In the genomic region with DNA sequence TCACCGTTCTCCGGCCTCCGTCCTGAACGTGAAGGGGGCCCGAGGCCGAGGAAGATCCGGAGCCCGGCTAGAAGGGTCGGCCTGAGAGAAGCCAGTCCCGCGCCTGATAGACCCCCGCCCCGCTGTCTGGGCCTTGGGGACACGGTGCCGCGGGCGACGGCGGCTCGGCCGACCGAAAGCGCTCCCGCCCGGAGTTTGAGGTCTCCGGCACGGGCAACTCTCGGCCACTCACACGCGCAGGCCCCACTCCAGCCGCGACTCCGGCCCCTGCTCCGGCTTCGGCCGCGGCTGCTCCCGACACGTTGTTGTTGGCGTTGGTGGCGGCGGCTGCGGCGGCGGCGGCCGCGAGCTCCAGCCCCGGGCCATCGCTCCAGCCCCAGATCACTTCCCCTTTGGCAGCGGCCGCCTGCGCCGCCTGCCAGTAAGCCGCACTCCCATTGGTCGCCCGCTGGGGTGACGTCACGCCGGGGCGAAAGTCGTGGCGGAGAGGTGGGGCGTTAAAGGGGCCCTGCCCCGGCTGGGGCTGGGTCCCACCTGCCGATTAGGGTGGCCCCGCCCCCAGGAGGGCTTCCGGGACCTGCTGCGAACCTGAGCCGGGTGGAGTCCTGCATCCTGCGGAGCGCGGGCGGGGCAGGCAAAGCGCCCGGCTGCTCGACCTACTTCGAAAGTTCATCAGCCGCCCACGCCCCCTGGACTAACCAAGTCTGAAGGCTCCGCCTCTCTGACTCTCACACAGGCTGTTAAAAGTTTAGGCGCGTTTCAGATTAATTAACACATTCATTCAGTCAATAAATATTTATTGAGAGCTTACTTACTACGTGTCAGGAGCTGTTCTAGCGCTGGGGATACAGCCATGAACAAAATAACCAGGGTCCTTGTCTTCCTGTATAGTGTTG, we compare ENCODE assay signal across 8 cellular contexts. TPM values are rescaled to one million over a fixed set of nuclear protein-coding genes. Genes with fewer than 3 reads are reported as not detected.
A peak's percentile ranks its signal among the peaks of the same experiment; 100 is the strongest.
DNase-seq lines count a peak whose midpoint lies in the region; FAIRE-seq and TF ChIP-seq lines count a peak whose summit lies in the region.

A gene with protein sequence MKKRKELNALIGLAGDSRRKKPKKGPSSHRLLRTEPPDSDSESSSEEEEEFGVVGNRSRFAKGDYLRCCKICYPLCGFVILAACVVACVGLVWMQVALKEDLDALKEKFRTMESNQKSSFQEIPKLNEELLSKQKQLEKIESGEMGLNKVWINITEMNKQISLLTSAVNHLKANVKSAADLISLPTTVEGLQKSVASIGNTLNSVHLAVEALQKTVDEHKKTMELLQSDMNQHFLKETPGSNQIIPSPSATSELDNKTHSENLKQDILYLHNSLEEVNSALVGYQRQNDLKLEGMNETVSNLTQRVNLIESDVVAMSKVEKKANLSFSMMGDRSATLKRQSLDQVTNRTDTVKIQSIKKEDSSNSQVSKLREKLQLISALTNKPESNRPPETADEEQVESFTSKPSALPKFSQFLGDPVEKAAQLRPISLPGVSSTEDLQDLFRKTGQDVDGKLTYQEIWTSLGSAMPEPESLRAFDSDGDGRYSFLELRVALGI (minus strand): TSS at position 388 of the 896 bp plus-strand sequence. CDS start 1,027 bp downstream, outside the sequence.

- H3K4me3 ChIP-seq in HFF-Myc (replicated peaks; ENCODE audit: low read depth, low read length) (peak within 1 kb of the TSS; percentile 91), neutrophil (ENCODE audit: low read depth in 1 of 2, low read length in 1 of 2) (peak within 1 kb of the TSS; percentile 77 to 86)

- TF ChIP-seq CTCF in HFF-Myc (IDR thresholded peaks at IDR 0.05; ENCODE audit: low read depth, low read length, missing control alignments) (no peak), neutrophil (IDR thresholded peaks at IDR 0.05) (peak; percentile 43)

- peak within 1 kb of the TSS; percentile 91 for H3K27ac Mint-ChIP-seq in activated naive CD4-positive, alpha-beta T cell treated with anti-CD3 and anti-CD28 coated beads, Interleukin-2, amount 10 ng/mL, durations not matched to agents 7 days and 5 days

- DNase-seq in GM03348 (ENCODE audit: low spot score), result peak; percentile 98
- peak; percentile 56 for DNase-seq in HFF-Myc (ENCODE audit: extremely low read depth, low read depth)
- peak; percentile 98 for DNase-seq in NAMALWA (ENCODE audit: low spot score)
- peak; percentile 88 for DNase-seq in SK-N-DZ (ENCODE audit: low spot score)
- DNase-seq in activated naive CD4-positive, alpha-beta T cell treated with anti-CD3 and anti-CD28 coated beads, Interleukin-2, amount 10 ng/mL, durations not matched to agents 7 days and 5 days, result peak; percentile 99
- peak; percentile 93 to 94 for DNase-seq in frontal cortex (ENCODE audit: low spot score in 2 of 2)
- peak; percentile 46 to 97 (median 90) for DNase-seq in substantia nigra (lab: John Stamatoyannopoulos, UW)

- peaks cover 24% of the 10 kb centered on the region for H3K36me3 Mint-ChIP-seq in activated naive CD4-positive, alpha-beta T cell treated with anti-CD3 and anti-CD28 coated beads, Interleukin-2, amount 10 ng/mL, durations not matched to agents 7 days and 5 days

- peaks cover 19% of the 10 kb centered on the region for H3K36me3 ChIP-seq in neutrophil

- H3K9me3 ChIP-seq in neutrophil, result no peaks in the 10 kb centered on the region

- H3K9me3 Mint-ChIP-seq in activated naive CD4-positive, alpha-beta T cell treated with anti-CD3 and anti-CD28 coated beads, Interleukin-2, amount 10 ng/mL, durations not matched to agents 7 days and 5 days, result no peaks in the 10 kb centered on the region

- CTCF ChIA-PET in activated naive CD4-positive, alpha-beta T cell treated with anti-CD3 and anti-CD28 coated beads, Interleukin-2, amount 10 ng/mL, durations not matched to agents 7 days and 5 days (lab: Charles Lee), result interaction anchor here (1.1 to 1.4 kb wide), 3 partner anchors 10 to 34 kb away, joined by 3 to 5 read pairs (median 4); no protein-coding TSS in a partner anchor

- peaks cover 41% of the 10 kb centered on the region for H3K4me1 Mint-ChIP-seq in activated naive CD4-positive, alpha-beta T cell treated with anti-CD3 and anti-CD28 coated beads, Interleukin-2, amount 10 ng/mL, durations not matched to agents 7 days and 5 days

- H3K27ac ChIP-seq in neutrophil (peak within 1 kb of the TSS; percentile 82), substantia nigra (ENCODE audit: low read depth, low read length, poor library complexity, severe bottlenecking) (peak within 1 kb of the TSS; percentile 73)

- peaks cover 30 to 31% of the 10 kb centered on the region in 2 experiments for H3K4me1 ChIP-seq in neutrophil (ENCODE audit: control insufficient read depth in 1 of 2, insufficient read depth in 1 of 2, low read depth in 1 of 2, low read length in 1 of 2)

- no peak for FAIRE-seq in frontal cortex (lab: Jason Lieb, UNC)

- peaks cover 13% of the 10 kb centered on the region for H3K27me3 ChIP-seq in neutrophil

- H3K4me3 Mint-ChIP-seq in activated naive CD4-positive, alpha-beta T cell treated with anti-CD3 and anti-CD28 coated beads, Interleukin-2, amount 10 ng/mL, durations not matched to agents 7 days and 5 days, result peak within 1 kb of the TSS; percentile 94

- H3K27me3 Mint-ChIP-seq in activated naive CD4-positive, alpha-beta T cell treated with anti-CD3 and anti-CD28 coated beads, Interleukin-2, amount 10 ng/mL, durations not matched to agents 7 days and 5 days, result peaks cover 8% of the 10 kb centered on the region

RNA-seq across cellular contexts. Expression of the gene that starts here (rescaled TPM):
- 9.6 and 10.4 TPM in 2 replicates for polyA plus RNA-seq in SK-N-DZ (2014; cell fraction: cytosol; rRNA removed)
- 15.5 and 16.2 TPM in 2 replicates for polyA plus RNA-seq in SK-N-DZ (2014; cell fraction: nucleus; rRNA removed)
- 11.0 TPM for total RNA-seq in frontal cortex

Comparison
In these comparisons a context has a peak if more than half of its experiments do, and no peak if none do; other contexts are left out.
1. Peak in every context shown above with its lines: DNase-seq, H3K4me3 ChIP-seq and H3K27ac ChIP-seq.